18 cellular contexts compared by ENCODE assay signal in the genomic region with DNA sequence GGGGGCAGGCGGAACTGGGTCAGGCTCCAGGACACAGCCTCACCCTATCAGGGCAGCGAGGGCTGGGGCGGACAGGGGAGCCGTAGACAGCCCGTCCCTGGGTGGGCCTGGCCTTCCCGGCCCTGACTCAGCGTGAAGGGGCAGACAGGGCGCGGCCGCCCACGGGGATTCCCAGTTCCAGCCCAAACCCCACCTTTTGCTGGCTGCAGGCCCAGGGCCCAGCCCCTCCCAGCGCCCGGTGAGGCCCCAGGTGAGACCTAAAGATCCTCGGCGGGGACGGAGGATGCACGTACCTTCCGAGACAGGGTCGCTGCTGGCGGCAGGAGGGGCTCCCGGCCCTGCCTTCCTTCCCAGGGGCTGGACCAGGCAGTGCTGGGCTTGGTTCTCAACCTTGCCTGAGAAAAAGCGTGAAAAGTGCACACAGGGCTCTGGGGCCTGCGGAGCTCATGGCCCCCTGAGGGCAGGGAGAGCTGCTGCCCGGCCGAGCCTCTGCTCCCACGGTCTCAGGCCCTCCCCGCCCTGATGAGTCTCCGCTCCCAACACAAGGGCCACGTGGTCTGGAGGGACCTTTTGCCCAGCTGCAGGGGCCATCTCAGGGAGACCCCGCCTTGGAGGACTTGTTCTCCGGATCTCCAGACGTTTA. TPM values are rescaled to one million over a fixed set of nuclear protein-coding genes. Genes with fewer than 3 reads are reported as not detected.
DNase-seq lines count a peak whose midpoint lies in the region; TF ChIP-seq lines count a peak whose summit lies in the region.
"Had no signal": no experiment of that assay in that cellular context is flagged by ENCODE, and none has a peak within 500 bp of the region (broad histone marks: within the 10 kb centered on the region; RNA-seq: fewer than 3 reads in every experiment).

No MANE protein-coding gene starts in this region.

- H3K79me2 ChIP-seq in osteoblast (ENCODE audit: insufficient read depth, low read length) (no peaks in the 10 kb centered on the region), neural progenitor cell (ENCODE audit: low read depth) (no peaks in the 10 kb centered on the region)

- BruUV-seq in Calu3 (replicated peaks; lab: Mats Ljungman, UMichigan): no TSS peak

- H3K27ac Mint-ChIP-seq in Calu3 (ENCODE audit: unreplicated experiment) (no peak overlapping the region), neural progenitor cell (no peak overlapping the region)
- H3K27ac Mint-ChIP-seq: activated naive CD8-positive, alpha-beta T cell had no signal

- peak; percentile 56 for DNase-seq in Calu3
- no peak for DNase-seq in NT2/D1 (ENCODE audit: low read depth, low spot score)
- peak; percentile 91 for DNase-seq in epithelial cell of esophagus (ENCODE audit: low read depth)
- peak; percentile 65 for DNase-seq in osteoblast (ENCODE audit: insufficient read length, low spot score, missing footprints)
- DNase-seq in neural progenitor cell (ENCODE audit: low spot score): no peak
- DNase-seq in NK-92 (lab: John Stamatoyannopoulos, UW; ENCODE audit: unreplicated experiment): no peak
- no peak for DNase-seq in GF-D8 (lab: John Stamatoyannopoulos, UW)
- DNase-seq in AG08395 (ENCODE audit: low spot score): no peak
- DNase-seq: activated CD4-positive, alpha-beta T cell treated with anti-CD3 and anti-CD28 coated beads, Interleukin-2, amount 50 U/mL, for 48 hours; activated T-cell treated with anti-CD3 and anti-CD28 coated beads, Interleukin-2, amount 50 U/mL, for 4 hours; brain microvascular endothelial cell; dorsolateral prefrontal cortex; hippocampal formation; NCI-H1694; NCI-H446 treated with DMSO at 0.1 percent for 48 hours; stimulated activated CD4-positive, alpha-beta T cell treated with anti-CD3 and anti-CD28 coated beads, Interleukin-12 subunit alpha, Interleukin-12 subunit beta, amount 100 ng/mL, for 4 hours; stimulated activated naive CD4-positive, alpha-beta T cell treated with Interleukin-2 at 50 U/mL for 16 hours had no signal

- TF ChIP-seq CTCF in Calu3 (IDR thresholded peaks at IDR 0.05; ENCODE audit: unreplicated experiment) (no peak), epithelial cell of esophagus (IDR thresholded peaks at IDR 0.05; ENCODE audit: insufficient read depth, low read depth, low read length, missing control alignments) (no peak), osteoblast (IDR thresholded peaks at IDR 0.05; ENCODE audit: extremely low read depth, low read depth, low read length) (no peak), neural progenitor cell (IDR thresholded peaks at IDR 0.05) (no peak)

- H3K27me3 ChIP-seq in NT2/D1 (ENCODE audit: insufficient read depth, insufficient read length) (no peaks in the 10 kb centered on the region), osteoblast (ENCODE audit: insufficient read depth, low read length) (no peaks in the 10 kb centered on the region), neural progenitor cell (no peaks in the 10 kb centered on the region)
- H3K27me3 ChIP-seq: brain microvascular endothelial cell, dorsolateral prefrontal cortex had no signal

- H3K4me1 ChIP-seq in NT2/D1 (ENCODE audit: insufficient read depth, insufficient read length): peaks cover 18% of the 10 kb centered on the region
- H3K4me1 ChIP-seq in osteoblast (ENCODE audit: insufficient read depth, low read length): no peaks in the 10 kb centered on the region
- H3K4me1 ChIP-seq in neural progenitor cell: no peaks in the 10 kb centered on the region

- H3F3A ChIP-seq in neural progenitor cell (ENCODE audit: low read depth): no peaks in the 10 kb centered on the region

- H3K4me3 ChIP-seq in NT2/D1 (ENCODE audit: insufficient read length, low read depth) (no peak overlapping the region), epithelial cell of esophagus (ENCODE audit: low read length) (peak overlapping the region; percentile 7), osteoblast (ENCODE audit: insufficient read depth, low read length) (no peak overlapping the region), neural progenitor cell (no peak overlapping the region)
- H3K4me3 ChIP-seq: dorsolateral prefrontal cortex had no signal

- H3K9ac ChIP-seq in NT2/D1 (ENCODE audit: insufficient read length, low read depth) (peak overlapping the region; percentile 1), neural progenitor cell (no peak overlapping the region)

- H3K36me3 ChIP-seq in NT2/D1 (ENCODE audit: insufficient read depth, insufficient read length, low read length) (no peaks in the 10 kb centered on the region), osteoblast (ENCODE audit: insufficient read depth, low read length) (no peaks in the 10 kb centered on the region), neural progenitor cell (no peaks in the 10 kb centered on the region)
- H3K36me3 ChIP-seq: brain microvascular endothelial cell had no signal

- no peak overlapping the region for H2AFZ ChIP-seq in osteoblast (ENCODE audit: low read length)
- no peak overlapping the region for H2AFZ ChIP-seq in neural progenitor cell (replicated peaks)

- H3K4me3 Mint-ChIP-seq in Calu3 (ENCODE audit: low read depth, unreplicated experiment) (no peak overlapping the region), neural progenitor cell (no peak overlapping the region)
- H3K4me3 Mint-ChIP-seq: activated naive CD8-positive, alpha-beta T cell; activated T-cell treated with anti-CD3 and anti-CD28 coated beads, Interleukin-2, amount 50 U/mL, for 4 hours had no signal

- CTCF ChIA-PET in Calu3 (lab: Charles Lee): no interaction called here

- H3K9me3 Mint-ChIP-seq in Calu3 (ENCODE audit: low read depth, unreplicated experiment) (no peaks in the 10 kb centered on the region), neural progenitor cell (no peaks in the 10 kb centered on the region)
- H3K9me3 Mint-ChIP-seq: activated T-cell treated with anti-CD3 and anti-CD28 coated beads, Interleukin-2, amount 50 U/mL, for 4 hours had no signal

- H3K4me1 Mint-ChIP-seq in Calu3 (ENCODE audit: low read depth, unreplicated experiment): peaks cover 26% of the 10 kb centered on the region
- peaks cover 9% of the 10 kb centered on the region for H3K4me1 Mint-ChIP-seq in neural progenitor cell

- H3K36me3 Mint-ChIP-seq in Calu3 (ENCODE audit: insufficient read depth, unreplicated experiment) (peaks cover 5% of the 10 kb centered on the region), neural progenitor cell (no peaks in the 10 kb centered on the region)
- H3K36me3 Mint-ChIP-seq: activated naive CD8-positive, alpha-beta T cell had no signal

- peaks cover 14% of the 10 kb centered on the region; the same call in 1 of the 2 replicates for H3K9me3 ChIP-seq in NT2/D1 (ENCODE audit: insufficient read depth, low read length)
- no peaks in the 10 kb centered on the region for H3K9me3 ChIP-seq in osteoblast (ENCODE audit: low read depth, low read length)
- H3K9me3 ChIP-seq in neural progenitor cell (ENCODE audit: low read depth): no peaks in the 10 kb centered on the region

- H3K27me3 Mint-ChIP-seq in Calu3 (ENCODE audit: unreplicated experiment) (no peaks in the 10 kb centered on the region), neural progenitor cell (ENCODE audit: insufficient read depth, low read depth) (peaks cover 3% of the 10 kb centered on the region)
- H3K27me3 Mint-ChIP-seq: activated naive CD8-positive, alpha-beta T cell had no signal

- H3K4me2 ChIP-seq in osteoblast (ENCODE audit: insufficient read depth, low read length): no peak overlapping the region
- H3K4me2 ChIP-seq in neural progenitor cell: no peak overlapping the region

- H3K27ac ChIP-seq in osteoblast (ENCODE audit: low read depth, low read length) (no peak overlapping the region), neural progenitor cell (no peak overlapping the region)
- H3K27ac ChIP-seq: brain microvascular endothelial cell, dorsolateral prefrontal cortex had no signal

- intact Hi-C loops in Calu3 (cut with micrococcal nuclease; ENCODE audit: unreplicated experiment): no loop called here

- no peaks in the 10 kb centered on the region for H4K20me1 ChIP-seq in osteoblast (ENCODE audit: insufficient read depth, low read length)
- no peaks in the 10 kb centered on the region for H4K20me1 ChIP-seq in neural progenitor cell (ENCODE audit: low read depth)

RNA-seq across cellular contexts. Expression of gene DNAJB6, which starts 43.9 kb away (rescaled TPM):
- total RNA-seq in Calu3 (2022) (118 and 137 TPM in 2 replicates), osteoblast (84.3 and 84.7 TPM in 2 replicates), neural progenitor cell (ENCODE audit: low replicate concordance) (131 and 172 TPM in 2 replicates)

Comparison
In these comparisons a context has a peak if more than half of its experiments do, and no peak if none do; other contexts are left out.
1. DNase-seq: peak in Calu3 (single experiment), epithelial cell of esophagus (single experiment) and osteoblast (single experiment); none in NT2/D1 (single experiment), neural progenitor cell (single experiment), NK-92 (single experiment), GF-D8 (single experiment) and AG08395 (single experiment).